In genomic region chr16:25897677-25898076, GRCh38 we compare ENCODE assay signal across 17 cellular contexts.
DNase-seq lines count a peak whose midpoint lies in the region; ATAC-seq and TF ChIP-seq lines count a peak whose summit lies in the region.
"Had no signal": no experiment of that assay in that cellular context is flagged by ENCODE, and none has a peak within 500 bp of the region (broad histone marks: within the 10 kb centered on the region; RNA-seq: fewer than 3 reads in every experiment).

No MANE protein-coding gene starts in this region.

- H3K4me3 ChIP-seq in GM12865 (ENCODE audit: low read depth, low read length) (no peak overlapping the region), body of pancreas (no peak overlapping the region), neuronal stem cell (ENCODE audit: low read length in 2 of 2) (no peak overlapping the region)
- H3K4me3 ChIP-seq: BLaER1, GM12878, GM23248 had no signal

- no peak overlapping the region for H2AFZ ChIP-seq in neuronal stem cell (ENCODE audit: low read length)
- H2AFZ ChIP-seq: GM23248 had no signal

- H3K79me1 ChIP-seq in neuronal stem cell (ENCODE audit: low read depth, low read length): no peaks in the 10 kb centered on the region

- H3K4me1 Mint-ChIP-seq in MCF 10A (ENCODE audit: insufficient read depth, unreplicated experiment): no peaks in the 10 kb centered on the region
- no peaks in the 10 kb centered on the region for H3K4me1 Mint-ChIP-seq in activated CD4-positive, alpha-beta T cell treated with anti-CD3 and anti-CD28 coated beads, Interleukin-2, amount 10 ng/mL, durations not matched to agents 24 days and 14 days
- H3K4me1 Mint-ChIP-seq: CD8-positive, alpha-beta memory T cell had no signal

- no peak for TF ChIP-seq POLR2A in body of pancreas (IDR thresholded peaks at IDR 0.05)

- H3K23ac ChIP-seq in neuronal stem cell (ENCODE audit: low read depth, low read length, poor library complexity): no peak overlapping the region

- no peak overlapping the region for H2AK5ac ChIP-seq in neuronal stem cell (ENCODE audit: low read depth, low read length)

- H3K27ac ChIP-seq in body of pancreas: peak overlapping the region in 3 of 4 donors; percentile 29 to 57 (median 38)
- no peak overlapping the region for H3K27ac ChIP-seq in neuronal stem cell (replicated peaks; ENCODE audit: low read length)
- H3K27ac ChIP-seq: BLaER1, GM23248 had no signal

- H2BK15ac ChIP-seq in neuronal stem cell (ENCODE audit: low read length): no peak overlapping the region

- no peak for ATAC-seq in body of pancreas
- no peak for ATAC-seq in left ventricle myocardium superior
- ATAC-seq: GM12878 had no signal

- TF ChIP-seq CTCF in GM12865 (IDR thresholded peaks at IDR 0.05; ENCODE audit: insufficient read depth, low read depth, low read length, missing control alignments): no peak
- no peak for TF ChIP-seq CTCF in body of pancreas (IDR thresholded peaks at IDR 0.05)
- no peak for TF ChIP-seq CTCF in MCF 10A (IDR thresholded peaks at IDR 0.05; ENCODE audit: unreplicated experiment)

- H3K14ac ChIP-seq in neuronal stem cell (ENCODE audit: low read length): no peak overlapping the region

- no peak overlapping the region for H3K4me2 ChIP-seq in neuronal stem cell (ENCODE audit: insufficient read depth, low read length, poor library complexity, severe bottlenecking)
- H3K4me2 ChIP-seq: BLaER1 had no signal

- H3K27me3 Mint-ChIP-seq in MCF 10A (ENCODE audit: insufficient read depth, unreplicated experiment): no peaks in the 10 kb centered on the region
- H3K27me3 Mint-ChIP-seq in activated CD4-positive, alpha-beta T cell treated with anti-CD3 and anti-CD28 coated beads, Interleukin-2, amount 10 ng/mL, durations not matched to agents 24 days and 14 days: no peaks in the 10 kb centered on the region

- no peak overlapping the region for H3K4ac ChIP-seq in neuronal stem cell (ENCODE audit: low read length)

- H3K4me1 ChIP-seq in body of pancreas (peaks cover 23% of the 10 kb centered on the region), neuronal stem cell (ENCODE audit: control insufficient read depth in 2 of 2, insufficient read depth in 1 of 2, low read depth in 1 of 2, low read length in 2 of 2) (peaks cover 0 to 2% of the 10 kb centered on the region in 2 donors)
- H3K4me1 ChIP-seq: Caco-2 had no signal

- no peak overlapping the region for H2BK5ac ChIP-seq in neuronal stem cell (ENCODE audit: low read length)

- no peak overlapping the region for H2BK12ac ChIP-seq in neuronal stem cell (ENCODE audit: low read length)

- H3K9me3 ChIP-seq in body of pancreas (no peaks in the 10 kb centered on the region), neuronal stem cell (replicated peaks in 1 of 2; ENCODE audit: control insufficient read depth in 2 of 2, insufficient read depth in 1 of 2, low read depth in 1 of 2, low read length in 2 of 2) (no peaks in the 10 kb centered on the region)
- H3K9me3 ChIP-seq: BLaER1, Caco-2 had no signal

- CTCF ChIA-PET in MCF 10A (lab: Yijun Ruan, JAX): no interaction called here

- H3K9me3 Mint-ChIP-seq in MCF 10A (ENCODE audit: unreplicated experiment): peaks cover 57% of the 10 kb centered on the region
- no peaks in the 10 kb centered on the region for H3K9me3 Mint-ChIP-seq in activated CD4-positive, alpha-beta T cell treated with anti-CD3 and anti-CD28 coated beads, Interleukin-2, amount 10 ng/mL, durations not matched to agents 24 days and 14 days

- POLR2A ChIA-PET in MCF 10A (lab: Yijun Ruan, JAX): interaction anchor here (0.6 kb wide), 1 partner anchor 1197 kb away, joined by 3 read pairs; no protein-coding TSS in a partner anchor

- H3K18ac ChIP-seq in neuronal stem cell (ENCODE audit: low read length): peak overlapping the region; percentile 76

- no peak overlapping the region for H3K4me3 Mint-ChIP-seq in MCF 10A (ENCODE audit: unreplicated experiment)
- H3K4me3 Mint-ChIP-seq in activated CD4-positive, alpha-beta T cell treated with anti-CD3 and anti-CD28 coated beads, Interleukin-2, amount 10 ng/mL, durations not matched to agents 24 days and 14 days: no peak overlapping the region
- H3K4me3 Mint-ChIP-seq: CD8-positive, alpha-beta memory T cell had no signal

- H3K36me3 ChIP-seq in body of pancreas (replicated peaks in 1 of 2; ENCODE audit: insufficient read depth in 1 of 2, low read depth in 2 of 2) (no peaks in the 10 kb centered on the region), neuronal stem cell (replicated peaks in 1 of 2; ENCODE audit: control insufficient read depth in 2 of 2, insufficient read depth in 2 of 2, low read length in 2 of 2) (no peaks in the 10 kb centered on the region)
- H3K36me3 ChIP-seq: BLaER1 had no signal

- no peak overlapping the region for H3K27ac Mint-ChIP-seq in MCF 10A (ENCODE audit: low read depth, unreplicated experiment)
- H3K27ac Mint-ChIP-seq in activated CD4-positive, alpha-beta T cell treated with anti-CD3 and anti-CD28 coated beads, Interleukin-2, amount 10 ng/mL, durations not matched to agents 24 days and 14 days: no peak overlapping the region
- H3K27ac Mint-ChIP-seq: CD8-positive, alpha-beta memory T cell had no signal

- no peak overlapping the region for H2BK120ac ChIP-seq in neuronal stem cell (ENCODE audit: low read depth, low read length)

- H4K8ac ChIP-seq in neuronal stem cell (ENCODE audit: low read depth, low read length): no peak overlapping the region

- 20 to 25% methylated on average over 9 of the region's 9 CpGs for WGBS in body of pancreas, 2 donors
- WGBS in neuronal stem cell (ENCODE audit: extremely low coverage in 2 of 2, insufficient read length in 2 of 2, insufficient replicate concordance in 1 of 2), 2 donors: no CpG with 5 or more reads among the region's 9 CpGs

- intact Hi-C loops in body of pancreas (cut with DNase I) (no loop called here), MCF 10A (cut with micrococcal nuclease) (no loop called here), left ventricle myocardium superior (cut with micrococcal nuclease) (no loop called here)
- intact Hi-C loops in activated CD4-positive, alpha-beta T cell treated with anti-CD3 and anti-CD28 coated beads, Interleukin-2, amount 10 ng/mL, durations not matched to agents 24 days and 14 days (cut with micrococcal nuclease): no loop called here

- DNase-seq in GM12865 (ENCODE audit: low read depth) (peak; percentile 32), body of pancreas (no peak), left kidney (ENCODE audit: low read depth, low spot score) (peak; percentile 68), neuronal stem cell (ENCODE audit: low spot score) (no peak), MCF 10A (ENCODE audit: unreplicated experiment) (no peak), left ventricle myocardium superior (no peak)
- no peak for DNase-seq in activated CD4-positive, alpha-beta T cell treated with anti-CD3 and anti-CD28 coated beads, Interleukin-2, amount 50 U/mL, for 48 hours
- DNase-seq in activated CD4-positive, alpha-beta T cell treated with anti-CD3 and anti-CD28 coated beads, Interleukin-2, amount 10 ng/mL, durations not matched to agents 24 days and 14 days: no peak
- DNase-seq: 8988T; AML-193; Caco-2; CD8-positive, alpha-beta memory T cell; GF-D8; GM23248; H7 had no signal

- H3K27me3 ChIP-seq in body of pancreas (no peaks in the 10 kb centered on the region), neuronal stem cell (ENCODE audit: control insufficient read depth in 3 of 3, insufficient read depth in 3 of 3, low read depth in 1 of 3, low read length in 3 of 3) (no peaks in the 10 kb centered on the region)
- H3K27me3 ChIP-seq: BLaER1 had no signal

- H3K36me3 Mint-ChIP-seq in MCF 10A (ENCODE audit: insufficient read depth, unreplicated experiment): no peaks in the 10 kb centered on the region
- no peaks in the 10 kb centered on the region for H3K36me3 Mint-ChIP-seq in activated CD4-positive, alpha-beta T cell treated with anti-CD3 and anti-CD28 coated beads, Interleukin-2, amount 10 ng/mL, durations not matched to agents 24 days and 14 days (ENCODE audit: low read depth)
- H3K36me3 Mint-ChIP-seq: CD8-positive, alpha-beta memory T cell had no signal

- BruUV-seq in MCF 10A (replicated peaks; lab: Mats Ljungman, UMichigan): no TSS peak

- no peak overlapping the region for H4K91ac ChIP-seq in neuronal stem cell (ENCODE audit: low read depth, low read length, poor library complexity)

- H3K9ac ChIP-seq in neuronal stem cell (ENCODE audit: low read depth, low read length, poor library complexity): no peak overlapping the region
- H3K9ac ChIP-seq: BLaER1, GM23248 had no signal

Comparison
In these comparisons a context has a peak if more than half of its experiments do, and no peak if none do; other contexts are left out.
1. DNase-seq: peak in GM12865 (single experiment) and left kidney (single experiment); none in body of pancreas (0 of 4), neuronal stem cell (single experiment), activated CD4-positive, alpha-beta T cell treated with anti-CD3 and anti-CD28 coated beads, Interleukin-2, amount 50 U/mL, for 48 hours (0 of 2), MCF 10A (single experiment), left ventricle myocardium superior (single experiment) and activated CD4-positive, alpha-beta T cell treated with anti-CD3 and anti-CD28 coated beads, Interleukin-2, amount 10 ng/mL, durations not matched to agents 24 days and 14 days (single experiment).